Comparison of ENCODE assay signal across 8 cellular contexts in the genomic region with DNA sequence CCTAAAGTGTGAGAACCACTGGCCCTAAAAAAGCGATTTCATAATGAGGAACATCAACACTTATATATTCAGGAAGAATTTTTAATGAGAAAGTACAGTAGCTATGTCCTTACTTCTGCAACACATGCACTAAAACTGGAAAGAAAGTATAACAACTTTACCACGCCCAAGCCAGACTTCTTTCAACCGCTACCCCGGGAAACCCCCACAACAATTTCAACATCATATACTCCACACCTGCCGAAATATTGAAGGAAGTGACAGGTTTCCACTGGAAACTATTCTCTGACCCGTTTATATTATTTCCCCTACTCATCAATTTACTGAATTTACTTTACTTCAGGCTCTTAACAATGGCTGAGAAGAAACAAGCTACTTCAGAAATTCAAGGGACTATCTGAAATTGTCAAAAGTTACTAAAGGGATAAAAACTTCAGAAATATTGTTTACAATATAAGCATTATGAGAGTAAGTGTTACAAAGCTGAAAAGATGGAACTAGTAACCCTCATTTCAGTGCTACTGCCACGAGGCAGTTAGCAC.
DNase-seq lines count a peak whose midpoint lies in the region; ATAC-seq, FAIRE-seq and TF ChIP-seq lines count a peak whose summit lies in the region.
"Not testable (repeated sequence)": the region's sequence is repeated elsewhere in the genome, so short reads cannot be mapped to it uniquely, and the experiment has no call there.

No MANE protein-coding gene starts in this region.

- H3K27me3 ChIP-seq in K562 (ENCODE audit: control insufficient read depth in 2 of 2, insufficient read depth in 2 of 2, low read length in 2 of 2) = not testable (repeated sequence)

- in situ Hi-C loops in K562 (cut with MboI) = not testable (repeated sequence)

- not testable (repeated sequence) for H3K4me2 ChIP-seq in K562 (ENCODE audit: insufficient read depth, low read length)

- H3K4me1 ChIP-seq in K562 (replicated peaks in 1 of 2; ENCODE audit: control insufficient read depth in 2 of 2, insufficient read depth in 2 of 2, low read length in 2 of 2) = peaks cover 7 to 14% of the 10 kb centered on the region in 2 experiments; a peak in 3 of 5 replicates

- peaks cover 17% of the 10 kb centered on the region; the same call in 2 of the 3 replicates for H3K79me2 ChIP-seq in K562 (ENCODE audit: control insufficient read depth, insufficient read depth, low read length)

- intact Hi-C loops in CD14-positive monocyte (cut with micrococcal nuclease); activated T-helper 2 cell treated with anti-CD3 and anti-CD28 coated beads, Interferon-gamma antibody, Interleukin-2, Interleukin-4, amounts not matched to agents 10 μg/mL and 5 μg/mL and 100 μg/mL, durations not matched to agents 14 hours and 24 hours and 36 hours (cut with micrococcal nuclease); K562 (cut with micrococcal nuclease): not testable (repeated sequence)

- not testable (repeated sequence) for H3K27ac ChIP-seq in K562 (ENCODE audit: extremely low read depth, low read depth, low read length)

- ATAC-seq in GM18517 (IDR thresholded peaks at IDR 0.05; ENCODE audit: unreplicated experiment) = peak; percentile 52
- ATAC-seq in activated CD4-positive, CD25-positive, alpha-beta regulatory T cell treated with anti-CD3 and anti-CD28 coated beads, Interleukin-2, amount 50 U/mL, for 24 hours = peak; percentile 84 to 89
- ATAC-seq in K562 = not testable (repeated sequence)

- CTCF ChIA-PET in K562 (lab: Yijun Ruan, JAX; ENCODE audit: low intra/inter-chr PET ratio) = not testable (repeated sequence)

- not testable (repeated sequence) for TF ChIP-seq RAD21 in K562 (CRISPR knock-in tag; conservative IDR thresholded peaks at IDR 0.05 in 1 of 2, IDR thresholded peaks at IDR 0.05 in 1 of 2)

- not testable (repeated sequence) for H3K4me3 ChIP-seq in K562

- peak overlapping the region; percentile 31 to 85 (median 65) for H3K27ac Mint-ChIP-seq in CD14-positive monocyte
- peak overlapping the region; percentile 29 for H3K27ac Mint-ChIP-seq in activated T-helper 2 cell treated with anti-CD3 and anti-CD28 coated beads, Interferon-gamma antibody, Interleukin-2, Interleukin-4, amounts not matched to agents 10 μg/mL and 5 μg/mL and 100 μg/mL, durations not matched to agents 14 hours and 24 hours and 36 hours
- H3K27ac Mint-ChIP-seq in mesothelial cell of epicardium = peak overlapping the region; percentile 1

- H3K36me3 ChIP-seq in K562 (ENCODE audit: control insufficient read depth, insufficient read depth, low read length) = not testable (repeated sequence)

- POLR2A ChIA-PET in K562 (lab: Yijun Ruan, JAX) = not testable (repeated sequence)

- not testable (repeated sequence) for TF ChIP-seq EP300 in K562 (IDR thresholded peaks at IDR 0.05; ENCODE audit: low read length)

- not testable (repeated sequence) for H3K9me3 ChIP-seq in K562 (replicated peaks; ENCODE audit: control insufficient read depth, insufficient read depth, low read depth, low read length)

- not testable (repeated sequence) for H3K36me3 Mint-ChIP-seq in CD14-positive monocyte, mesothelial cell of epicardium
- H3K36me3 Mint-ChIP-seq in activated T-helper 2 cell treated with anti-CD3 and anti-CD28 coated beads, Interferon-gamma antibody, Interleukin-2, Interleukin-4, amounts not matched to agents 10 μg/mL and 5 μg/mL and 100 μg/mL, durations not matched to agents 14 hours and 24 hours and 36 hours (ENCODE audit: low read depth) = peaks cover 36% of the 10 kb centered on the region

- H2AFZ ChIP-seq in K562 (ENCODE audit: low read depth, low read length) = not testable (repeated sequence)

- TF ChIP-seq CTCF in CD14-positive monocyte (IDR thresholded peaks at IDR 0.05); K562 (IDR thresholded peaks at IDR 0.05 in 2 of 3, conservative IDR thresholded peaks at IDR 0.05 in 1 of 3; ENCODE audit: insufficient read depth in 2 of 3, low read depth in 1 of 3, low read length in 3 of 3); mesothelial cell of epicardium (IDR thresholded peaks at IDR 0.05; ENCODE audit: unreplicated experiment): not testable (repeated sequence)

- H3K4me3 Mint-ChIP-seq in CD14-positive monocyte = peak overlapping the region in 1 of 2 donors; percentile 49
- H3K4me3 Mint-ChIP-seq in activated T-helper 2 cell treated with anti-CD3 and anti-CD28 coated beads, Interferon-gamma antibody, Interleukin-2, Interleukin-4, amounts not matched to agents 10 μg/mL and 5 μg/mL and 100 μg/mL, durations not matched to agents 14 hours and 24 hours and 36 hours (ENCODE audit: low read depth); mesothelial cell of epicardium: not testable (repeated sequence)

- not testable (repeated sequence) for BruUV-seq in K562 (replicated peaks; lab: Mats Ljungman, UMichigan)

- not testable (repeated sequence) for H3K9me1 ChIP-seq in K562 (ENCODE audit: control insufficient read depth, insufficient read depth, low read length)

- H3K4me1 Mint-ChIP-seq in CD14-positive monocyte (peaks cover 51% of the 10 kb centered on the region), mesothelial cell of epicardium (peaks cover 49% of the 10 kb centered on the region)
- H3K4me1 Mint-ChIP-seq in activated T-helper 2 cell treated with anti-CD3 and anti-CD28 coated beads, Interferon-gamma antibody, Interleukin-2, Interleukin-4, amounts not matched to agents 10 μg/mL and 5 μg/mL and 100 μg/mL, durations not matched to agents 14 hours and 24 hours and 36 hours (ENCODE audit: low read depth) = peaks cover 46% of the 10 kb centered on the region

- not testable (repeated sequence) for H3K27me3 Mint-ChIP-seq in CD14-positive monocyte (ENCODE audit: low read depth in 3 of 3); activated T-helper 2 cell treated with anti-CD3 and anti-CD28 coated beads, Interferon-gamma antibody, Interleukin-2, Interleukin-4, amounts not matched to agents 10 μg/mL and 5 μg/mL and 100 μg/mL, durations not matched to agents 14 hours and 24 hours and 36 hours (ENCODE audit: low read depth); mesothelial cell of epicardium (ENCODE audit: low read depth)

- peaks cover 37% of the 10 kb centered on the region for H4K20me1 ChIP-seq in K562 (replicated peaks; ENCODE audit: control insufficient read depth, insufficient read depth, low read length)

- DNase-seq in CD14-positive monocyte (ENCODE audit: low spot score); activated T-helper 2 cell treated with anti-CD3 and anti-CD28 coated beads, Interferon-gamma antibody, Interleukin-2, Interleukin-4, amounts not matched to agents 10 μg/mL and 5 μg/mL and 100 μg/mL, durations not matched to agents 14 hours and 24 hours and 36 hours (ENCODE audit: low spot score); K562 (ENCODE audit: extremely low read depth in 1 of 4, low spot score in 3 of 4); mesothelial cell of epicardium (ENCODE audit: low spot score in 2 of 2, unreplicated experiment in 2 of 2): not testable (repeated sequence)
- DNase-seq in NAMALWA (ENCODE audit: low spot score) = peak; percentile 72
- DNase-seq in stimulated activated CD4-positive, alpha-beta T cell treated with anti-CD3 and anti-CD28 coated beads, Interleukin-4, amount 100 ng/mL, for 24 hours = peak; percentile 24

- WGBS in K562 (ENCODE audit: insufficient coverage, low coverage, missing lambda C conversion rate) = 68% methylated on average over 7 of the region's 7 CpGs

- not testable (repeated sequence) for FAIRE-seq in K562 (lab: Jason Lieb, UNC)

- H3K9me3 Mint-ChIP-seq in CD14-positive monocyte; activated T-helper 2 cell treated with anti-CD3 and anti-CD28 coated beads, Interferon-gamma antibody, Interleukin-2, Interleukin-4, amounts not matched to agents 10 μg/mL and 5 μg/mL and 100 μg/mL, durations not matched to agents 14 hours and 24 hours and 36 hours; mesothelial cell of epicardium: not testable (repeated sequence)

- TF ChIP-seq POLR2A in K562 (conservative IDR thresholded peaks at IDR 0.05) = not testable (repeated sequence)

- H3K9ac ChIP-seq in K562 (ENCODE audit: insufficient read depth in 1 of 2, low read depth in 2 of 2, low read length in 2 of 2) = not testable (repeated sequence)

TF ChIP-seq in K562, 482 proteins besides CTCF, POLR2A, EP300 and RAD21:
- TF ChIP-seq ZNF316 (IDR thresholded peaks at IDR 0.05) (peak; percentile 50), C11orf30 (IDR thresholded peaks at IDR 0.05; ENCODE audit: low read depth) (peak; percentile 24; the same call in 1 of the 2 replicates)

Comparison
In these comparisons a context has a peak if more than half of its experiments do, and no peak if none do; other contexts are left out.
1. H3K27ac Mint-ChIP-seq: peak in every context shown above with its lines; median percentile 65 in CD14-positive monocyte; 29 in activated T-helper 2 cell treated with anti-CD3 and anti-CD28 coated beads, Interferon-gamma antibody, Interleukin-2, Interleukin-4, amounts not matched to agents 10 μg/mL and 5 μg/mL and 100 μg/mL, durations not matched to agents 14 hours and 24 hours and 36 hours; 1 in mesothelial cell of epicardium.